In genomic region chr22:43867839-43868652, GRCh38 we compare ENCODE assay signal across 8 cellular contexts.
DNase-seq lines count a peak whose midpoint lies in the region; ATAC-seq lines count a peak whose summit lies in the region.

No MANE protein-coding gene starts in this region.

- DNase-seq in NCI-H82 (lab: John Stamatoyannopoulos, UW) (peak; percentile 34), NCI-H82 treated with DMSO at 0.1 percent for 48 hours (lab: John Stamatoyannopoulos, UW; ENCODE audit: unreplicated experiment) (no peak), RPMI8226 (peak; percentile 72), epidermal melanocyte (ENCODE audit: insufficient read length, low spot score) (peak; percentile 81), midbrain (lab: John Stamatoyannopoulos, UW) (peak; percentile 10), OCI-M2 (lab: John Stamatoyannopoulos, UW; ENCODE audit: unreplicated experiment) (no peak), SHP77 treated with DMSO at 0.1 percent for 48 hours (lab: John Stamatoyannopoulos, UW) (no peak)

- no peak for ATAC-seq in HG02973 (IDR thresholded peaks at IDR 0.05; ENCODE audit: unreplicated experiment)

Comparison
In these comparisons a context has a peak if more than half of its experiments do, and no peak if none do; other contexts are left out.
1. DNase-seq: peak in NCI-H82 (single experiment), RPMI8226 (single experiment), epidermal melanocyte (single experiment) and midbrain (single experiment); none in NCI-H82 treated with DMSO at 0.1 percent for 48 hours (single experiment), OCI-M2 (single experiment) and SHP77 treated with DMSO at 0.1 percent for 48 hours (single experiment).